ENCODE assay signal across 7 cellular contexts in the genomic region with DNA sequence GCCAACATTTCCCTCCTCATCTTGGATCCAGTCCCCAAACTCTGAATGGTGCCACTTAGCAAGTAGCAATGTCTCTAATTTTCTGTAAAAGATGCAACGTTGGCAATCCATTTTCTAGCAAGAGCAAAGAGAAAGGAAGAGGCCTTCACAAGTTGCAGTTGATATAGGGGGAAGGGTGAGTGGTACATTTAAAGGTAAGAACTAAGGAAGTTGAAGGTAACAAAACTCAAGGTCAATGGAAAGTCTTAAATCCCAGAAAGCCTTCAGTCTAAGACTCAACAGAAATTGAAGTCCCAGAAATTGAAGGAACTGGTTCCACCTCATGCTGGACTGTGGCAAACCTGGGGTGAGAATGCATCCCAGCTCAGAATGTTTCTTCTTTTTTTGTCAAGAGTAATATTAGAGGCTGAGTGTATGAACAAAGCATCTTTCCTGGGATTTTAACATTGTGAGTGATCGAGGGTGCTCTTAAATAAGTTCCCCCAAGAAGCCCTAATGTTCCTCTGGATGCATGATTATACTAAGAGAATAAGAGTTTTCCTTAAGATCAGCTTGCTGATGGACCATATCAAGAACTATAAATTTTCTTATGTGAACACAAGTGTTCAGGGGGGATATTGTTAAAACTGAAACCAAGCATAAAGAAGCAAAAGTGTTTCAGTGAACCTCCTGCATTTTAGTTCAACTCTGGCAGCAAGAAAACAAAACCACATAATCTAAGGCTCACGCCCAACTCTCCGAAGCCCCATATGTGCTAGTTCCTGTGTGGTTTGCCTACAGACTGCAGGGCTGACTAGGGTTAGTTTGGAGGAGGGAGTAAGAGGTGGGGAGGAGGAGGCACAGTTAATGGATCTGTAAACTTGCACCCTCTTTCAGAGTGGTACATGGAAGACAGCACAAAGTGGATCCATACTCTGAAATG. TPM values are rescaled to one million over a fixed set of nuclear protein-coding genes. Genes with fewer than 3 reads are reported as not detected.
DNase-seq lines count a peak whose midpoint lies in the region; ATAC-seq and TF ChIP-seq lines count a peak whose summit lies in the region.

Gene GRAP2 (plus strand): TSS at position 779 of the 922 bp plus-strand sequence. CDS start 46,023 bp downstream, outside the sequence.

- H4K20me1 ChIP-seq in GM23248 (ENCODE audit: insufficient read depth), result no peaks in the 10 kb centered on the region

- H3K4me3 ChIP-seq in NB4 (ENCODE audit: low read depth, low read length), result no peak within 1 kb of the TSS
- H3K4me3 ChIP-seq in GM23248, result no peak within 1 kb of the TSS

- ATAC-seq in GM21381 (IDR thresholded peaks at IDR 0.05; ENCODE audit: unreplicated experiment) (peak; percentile 65), GM18511 (IDR thresholded peaks at IDR 0.05; ENCODE audit: unreplicated experiment) (no peak)
- peak; percentile 97 for ATAC-seq in stimulated activated effector memory CD8-positive, alpha-beta T cell treated with anti-CD3 and anti-CD28 coated beads, Interleukin-12 subunit alpha, Interleukin-12 subunit beta, amount 100 ng/mL, for 72 hours

- no peaks in the 10 kb centered on the region for H3K9me2 ChIP-seq in GM23248 (ENCODE audit: insufficient read depth)

- in situ Hi-C loops in GM23248 (cut with MboI), result no loop called here

- no peaks in the 10 kb centered on the region for H3K36me3 ChIP-seq in GM23248 (ENCODE audit: low read depth)

- H3K4me2 ChIP-seq in GM23248 (ENCODE audit: unreplicated experiment), result no peak within 1 kb of the TSS

- no peaks in the 10 kb centered on the region for H3K9me3 ChIP-seq in GM23248 (ENCODE audit: low read depth)

- peak within 1 kb of the TSS; percentile 72 for H3K4me3 Mint-ChIP-seq in stimulated activated effector memory CD8-positive, alpha-beta T cell treated with anti-CD3 and anti-CD28 coated beads, Interleukin-12 subunit alpha, Interleukin-12 subunit beta, amount 100 ng/mL, for 72 hours

- H3F3A ChIP-seq in GM23248 (ENCODE audit: insufficient read depth), result no peaks in the 10 kb centered on the region

- no peak within 1 kb of the TSS for H3K27ac ChIP-seq in GM23248

- peaks cover 29% of the 10 kb centered on the region for H3K4me1 Mint-ChIP-seq in stimulated activated effector memory CD8-positive, alpha-beta T cell treated with anti-CD3 and anti-CD28 coated beads, Interleukin-12 subunit alpha, Interleukin-12 subunit beta, amount 100 ng/mL, for 72 hours

- H3K27ac Mint-ChIP-seq in stimulated activated effector memory CD8-positive, alpha-beta T cell treated with anti-CD3 and anti-CD28 coated beads, Interleukin-12 subunit alpha, Interleukin-12 subunit beta, amount 100 ng/mL, for 72 hours, result peak within 1 kb of the TSS; percentile 97

- no peaks in the 10 kb centered on the region for H3K4me1 ChIP-seq in GM23248 (ENCODE audit: insufficient read depth)

- no peaks in the 10 kb centered on the region for H3K9me3 Mint-ChIP-seq in stimulated activated effector memory CD8-positive, alpha-beta T cell treated with anti-CD3 and anti-CD28 coated beads, Interleukin-12 subunit alpha, Interleukin-12 subunit beta, amount 100 ng/mL, for 72 hours

- no peak within 1 kb of the TSS for H3K9ac ChIP-seq in GM23248

- TF ChIP-seq POLR2A in NB4 (IDR thresholded peaks at IDR 0.05; ENCODE audit: extremely low read depth, insufficient read length), result no peak

- no peaks in the 10 kb centered on the region for H3K79me2 ChIP-seq in GM23248 (ENCODE audit: insufficient read depth)

- no peak within 1 kb of the TSS for H2AFZ ChIP-seq in GM23248

- peaks cover 65% of the 10 kb centered on the region for H3K27me3 ChIP-seq in GM23248 (replicated peaks; ENCODE audit: insufficient read depth)

- H3K36me3 Mint-ChIP-seq in stimulated activated effector memory CD8-positive, alpha-beta T cell treated with anti-CD3 and anti-CD28 coated beads, Interleukin-12 subunit alpha, Interleukin-12 subunit beta, amount 100 ng/mL, for 72 hours, result peaks cover 16% of the 10 kb centered on the region

- peak; percentile 70 for DNase-seq in NB4 (ENCODE audit: low read depth)
- peak; percentile 37 to 48 for DNase-seq in activated T-helper 1 cell treated with anti-CD3 and anti-CD28 coated beads, Interleukin-2, amount 50 U/mL, for 16 hours (ENCODE audit: low read depth in 1 of 2, low spot score in 1 of 2)
- DNase-seq in stimulated activated effector memory CD8-positive, alpha-beta T cell treated with anti-CD3 and anti-CD28 coated beads, Interleukin-12 subunit alpha, Interleukin-12 subunit beta, amount 100 ng/mL, for 72 hours (ENCODE audit: low spot score in 2 of 2), result peak in 1 of 2 donors; percentile 79
- no peak for DNase-seq in GM23248
- no peak for DNase-seq in germinal center (ENCODE audit: low spot score)

- 4 to 8% methylated on average over 4 of the region's 4 CpGs for WGBS in GM23248 (ENCODE audit: low coverage in 1 of 2, low lambda C conversion rate in 2 of 2, missing lambda C conversion rate in 2 of 2), 2 experiments

- no peak for TF ChIP-seq CTCF in NB4 (IDR thresholded peaks at IDR 0.05; ENCODE audit: low read depth, low read length)

RNA-seq across cellular contexts. Expression of gene GRAP2, which starts in this region (rescaled TPM):
- not detected in 2 replicates for total RNA-seq in GM23248 (2014; rRNA removed; shearing (Covaris generic))
- not detected in 2 replicates for polyA plus RNA-seq in GM23248 (2016; fragmentation: Nextera tagmentation; extraction: Ambion mirVana)

Comparison
In these comparisons a context has a peak if more than half of its experiments do, and no peak if none do; other contexts are left out.
1. DNase-seq: peak in NB4 (single experiment) and activated T-helper 1 cell treated with anti-CD3 and anti-CD28 coated beads, Interleukin-2, amount 50 U/mL, for 16 hours (2 of 2); none in GM23248 (single experiment) and germinal center (single experiment).